8 cellular contexts compared by ENCODE assay signal in the genomic region with DNA sequence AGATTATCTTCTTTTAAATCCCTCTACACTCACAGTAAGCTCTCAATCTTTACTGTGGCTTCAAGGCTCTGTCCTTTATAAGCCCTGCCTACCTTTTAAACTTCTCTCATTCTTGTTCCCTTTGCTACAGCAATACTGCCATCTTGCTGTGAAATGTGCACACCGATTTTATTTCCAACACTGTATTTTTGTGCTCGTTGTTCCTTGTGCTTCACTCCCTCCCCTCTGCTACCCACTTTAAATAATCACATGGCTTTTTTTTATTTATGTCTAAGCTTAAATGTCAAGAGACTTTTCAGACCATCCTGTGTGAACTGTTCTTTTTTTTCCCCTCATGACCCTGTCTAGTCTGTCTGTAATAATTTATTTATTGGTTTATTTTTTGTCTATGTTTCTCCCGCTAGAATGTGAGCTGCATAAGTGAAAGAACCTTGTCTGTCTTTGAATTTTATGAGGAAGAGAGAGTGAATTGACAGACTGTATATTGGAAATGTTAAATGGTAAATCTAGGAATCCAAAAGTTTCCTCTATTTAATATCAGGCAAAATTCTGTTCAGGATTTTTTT. TPM values are rescaled to one million over a fixed set of nuclear protein-coding genes. Genes with fewer than 3 reads are reported as not detected.
A peak's percentile ranks its signal among the peaks of the same experiment; 100 is the strongest.
DNase-seq lines count a peak whose midpoint lies in the region; ATAC-seq and TF ChIP-seq lines count a peak whose summit lies in the region.

No MANE protein-coding gene starts in this region.

- POLR2A ChIA-PET in AG04449 (lab: Yijun Ruan, JAX) = no interaction called here

- intact Hi-C loops in heart right ventricle (cut with DNase I) (loop anchor here in 9 of 10 donors (5.0 to 10.0 kb wide), 8 partner anchors 42 to 439 kb away; a partner anchor contains a TSS), spleen (cut with DNase I; ENCODE audit: low total_unique reads) (no loop called here)

- no peaks in the 10 kb centered on the region for H3K9me3 ChIP-seq in WERI-Rb-1 (ENCODE audit: severe bottlenecking)
- no peaks in the 10 kb centered on the region for H3K9me3 ChIP-seq in heart right ventricle
- H3K9me3 ChIP-seq in spleen = no peaks in the 10 kb centered on the region

- ATAC-seq in heart right ventricle = peak; percentile 65 to 82 (median 70)
- ATAC-seq in GM21786 (IDR thresholded peaks at IDR 0.05; ENCODE audit: unreplicated experiment) = no peak
- ATAC-seq in HG03520 (IDR thresholded peaks at IDR 0.05; ENCODE audit: unreplicated experiment) = no peak

- H3K27me3 ChIP-seq in WERI-Rb-1 (ENCODE audit: insufficient read depth, low read depth, severe bottlenecking) (no peaks in the 10 kb centered on the region), heart right ventricle (no peaks in the 10 kb centered on the region), spleen (replicated peaks in 1 of 7) (no peaks in the 10 kb centered on the region)

- no peak for DNase-seq in AG04449 (ENCODE audit: low read depth, low spot score)
- peak; percentile 29 for DNase-seq in GM04504 (ENCODE audit: low read depth)
- peak; percentile 71 for DNase-seq in NB4 (ENCODE audit: low read depth)
- DNase-seq in WERI-Rb-1 = peak; percentile 35
- DNase-seq in heart right ventricle = peak in 1 of 2 donors; percentile 19
- DNase-seq in spleen = no peak

- TF ChIP-seq POLR2A in NB4 (IDR thresholded peaks at IDR 0.05; ENCODE audit: extremely low read depth, insufficient read length) = no peak
- no peak for TF ChIP-seq POLR2A in spleen (IDR thresholded peaks at IDR 0.05)

- H3K27ac ChIP-seq in WERI-Rb-1 (no peak overlapping the region), heart right ventricle (no peak overlapping the region), spleen (no peak overlapping the region)

- H3K36me3 ChIP-seq in WERI-Rb-1 (peaks cover 14% of the 10 kb centered on the region), heart right ventricle (peaks cover 0 to 88% (median 4%) of the 10 kb centered on the region in 9 donors), spleen (peaks cover 0 to 57% (median 6%) of the 10 kb centered on the region in 6 donors)

- CTCF ChIA-PET in AG04449 (lab: Yijun Ruan, JAX) = interaction anchor here (0.6 to 11.9 kb wide), 37 partner anchors 8 to 451 kb away, joined by 3 to 127 read pairs (median 4); no protein-coding TSS in a partner anchor

- H3K4me1 ChIP-seq in heart right ventricle (peaks cover 0 to 15% (median 10%) of the 10 kb centered on the region in 9 donors), spleen (peaks cover 0 to 16% (median 6%) of the 10 kb centered on the region in 6 donors)

- 43 to 82% methylated on average over 3 of the region's 3 CpGs for WGBS in heart right ventricle, 2 donors
- 45 to 82% (median 73%) methylated on average over 3 of the region's 3 CpGs for WGBS in spleen, 5 donors

- no peak overlapping the region for H3K4me3 ChIP-seq in AG04449 (ENCODE audit: low read depth, low read length)
- H3K4me3 ChIP-seq in NB4 (ENCODE audit: low read depth, low read length) = no peak overlapping the region
- H3K4me3 ChIP-seq in WERI-Rb-1 (ENCODE audit: low read depth, low read length) = no peak overlapping the region
- no peak overlapping the region for H3K4me3 ChIP-seq in heart right ventricle
- no peak overlapping the region for H3K4me3 ChIP-seq in spleen

- peak; percentile 45 for TF ChIP-seq CTCF in AG04449 (IDR thresholded peaks at IDR 0.05; ENCODE audit: insufficient read depth, low read length, missing control alignments)
- peak; percentile 48 for TF ChIP-seq CTCF in NB4 (IDR thresholded peaks at IDR 0.05; ENCODE audit: low read depth, low read length)
- peak; percentile 56 for TF ChIP-seq CTCF in WERI-Rb-1 (IDR thresholded peaks at IDR 0.05; ENCODE audit: low read depth, low read length)
- TF ChIP-seq CTCF in heart right ventricle (IDR thresholded peaks at IDR 0.05) = peak; percentile 22 to 71 (median 57)
- peak in 9 of 11 experiments; percentile 16 to 51 (median 27) for TF ChIP-seq CTCF in spleen (IDR thresholded peaks at IDR 0.05 in 8 of 11, conservative IDR thresholded peaks at IDR 0.05 in 3 of 11)

RNA-seq across cellular contexts. Expression of a gene that starts 45.7 kb away (rescaled TPM):
- total RNA-seq in heart right ventricle (10 to 100 TPM; 49.0 to 90.0 (median 60.7) TPM), spleen (10 to 100 TPM; 17.4 to 30.8 (median 22.4) TPM)
- polyA plus RNA-seq in heart right ventricle (10 to 100 TPM; 22.2 to 25.9 TPM), spleen (1 to 10 TPM; 9.1 to 9.6 (median 9.3) TPM)

Comparison
In these comparisons a context has a peak if more than half of its experiments do, and no peak if none do; other contexts are left out.
1. DNase-seq: peak in GM04504 (single experiment), NB4 (single experiment) and WERI-Rb-1 (single experiment); none in AG04449 (single experiment) and spleen (single experiment).
2. ATAC-seq: peak in heart right ventricle (8 of 8); none in GM21786 (single experiment) and HG03520 (single experiment).
3. Peak in every context shown above with its lines, with median percentiles within 50 percentile points of each other: CTCF ChIP-seq.